1 cellular context compared by ENCODE assay signal in genomic region chr17:3926860-3927627, GRCh38.
TF ChIP-seq lines count a peak whose summit lies in the region.

No MANE protein-coding gene starts in this region.

TF ChIP-seq in HEK293, 187 proteins besides CTCF, POLR2A, EP300 and RAD21 (continued from another document and continues in another):
- TF ChIP-seq, protein P1, sequence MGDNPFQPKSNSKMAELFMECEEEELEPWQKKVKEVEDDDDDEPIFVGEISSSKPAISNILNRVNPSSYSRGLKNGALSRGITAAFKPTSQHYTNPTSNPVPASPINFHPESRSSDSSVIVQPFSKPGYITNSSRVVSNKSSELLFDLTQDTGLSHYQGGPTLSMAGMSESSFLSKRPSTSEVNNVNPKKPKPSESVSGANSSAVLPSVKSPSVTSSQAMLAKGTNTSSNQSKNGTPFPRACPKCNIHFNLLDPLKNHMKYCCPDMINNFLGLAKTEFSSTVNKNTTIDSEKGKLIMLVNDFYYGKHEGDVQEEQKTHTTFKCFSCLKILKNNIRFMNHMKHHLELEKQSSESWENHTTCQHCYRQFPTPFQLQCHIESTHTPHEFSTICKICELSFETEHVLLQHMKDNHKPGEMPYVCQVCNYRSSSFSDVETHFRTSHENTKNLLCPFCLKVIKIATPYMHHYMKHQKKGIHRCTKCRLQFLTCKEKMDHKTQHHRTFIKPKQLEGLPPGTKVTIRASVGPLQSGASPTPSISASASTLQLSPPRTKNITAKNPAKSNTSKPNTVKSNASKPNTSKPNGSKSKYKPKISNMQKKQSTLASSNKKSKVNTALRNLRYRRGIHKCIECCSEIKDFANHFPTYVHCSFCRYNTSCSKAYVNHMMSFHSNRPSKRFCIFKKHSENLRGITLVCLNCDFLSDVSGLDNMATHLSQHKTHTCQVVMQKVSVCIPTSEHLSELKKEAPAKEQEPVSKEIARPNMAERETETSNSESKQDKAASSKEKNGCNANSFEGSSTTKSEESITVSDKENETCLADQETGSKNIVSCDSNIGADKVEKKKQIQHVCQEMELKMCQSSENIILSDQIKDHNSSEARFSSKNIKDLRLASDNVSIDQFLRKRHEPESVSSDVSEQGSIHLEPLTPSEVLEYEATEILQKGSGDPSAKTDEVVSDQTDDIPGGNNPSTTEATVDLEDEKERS (tag by site-specific recombination; IDR thresholded peaks at IDR 0.05) = no peak
- TF ChIP-seq, protein P2, sequence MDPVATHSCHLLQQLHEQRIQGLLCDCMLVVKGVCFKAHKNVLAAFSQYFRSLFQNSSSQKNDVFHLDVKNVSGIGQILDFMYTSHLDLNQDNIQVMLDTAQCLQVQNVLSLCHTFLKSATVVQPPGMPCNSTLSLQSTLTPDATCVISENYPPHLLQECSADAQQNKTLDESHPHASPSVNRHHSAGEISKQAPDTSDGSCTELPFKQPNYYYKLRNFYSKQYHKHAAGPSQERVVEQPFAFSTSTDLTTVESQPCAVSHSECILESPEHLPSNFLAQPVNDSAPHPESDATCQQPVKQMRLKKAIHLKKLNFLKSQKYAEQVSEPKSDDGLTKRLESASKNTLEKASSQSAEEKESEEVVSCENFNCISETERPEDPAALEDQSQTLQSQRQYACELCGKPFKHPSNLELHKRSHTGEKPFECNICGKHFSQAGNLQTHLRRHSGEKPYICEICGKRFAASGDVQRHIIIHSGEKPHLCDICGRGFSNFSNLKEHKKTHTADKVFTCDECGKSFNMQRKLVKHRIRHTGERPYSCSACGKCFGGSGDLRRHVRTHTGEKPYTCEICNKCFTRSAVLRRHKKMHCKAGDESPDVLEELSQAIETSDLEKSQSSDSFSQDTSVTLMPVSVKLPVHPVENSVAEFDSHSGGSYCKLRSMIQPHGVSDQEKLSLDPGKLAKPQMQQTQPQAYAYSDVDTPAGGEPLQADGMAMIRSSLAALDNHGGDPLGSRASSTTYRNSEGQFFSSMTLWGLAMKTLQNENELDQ (tag by site-specific recombination; IDR thresholded peaks at IDR 0.05; ENCODE audit: low read depth) = no peak
- TF ChIP-seq ZNF19 (tag by site-specific recombination; IDR thresholded peaks at IDR 0.05; ENCODE audit: low read depth) (no peak), ZNF510 (tag by site-specific recombination; IDR thresholded peaks at IDR 0.05; ENCODE audit: insufficient replicate concordance) (no peak), ZNF366 (tag by site-specific recombination; conservative IDR thresholded peaks at IDR 0.05) (no peak), ZNF571 (tag by site-specific recombination; IDR thresholded peaks at IDR 0.05) (no peak), SP2 (tag by site-specific recombination; IDR thresholded peaks at IDR 0.05) (peak; percentile 24; the same call in 1 of the 2 replicates), ZNF521 (tag by site-specific recombination; IDR thresholded peaks at IDR 0.05) (no peak), ZNF146 (tag by site-specific recombination; IDR thresholded peaks at IDR 0.05) (no peak), ZNF394 (tag by site-specific recombination; IDR thresholded peaks at IDR 0.05; ENCODE audit: borderline replicate concordance) (no peak), SP7 (tag by site-specific recombination; IDR thresholded peaks at IDR 0.05) (peak; percentile 38; the same call in 1 of the 2 replicates), ZNF341 (tag by site-specific recombination; IDR thresholded peaks at IDR 0.05; ENCODE audit: low read depth) (no peak), SALL2 (tag by site-specific recombination; IDR thresholded peaks at IDR 0.05; ENCODE audit: borderline replicate concordance) (no peak), ZNF544 (tag by site-specific recombination; IDR thresholded peaks at IDR 0.05) (no peak), ZNF174 (tag by site-specific recombination; IDR thresholded peaks at IDR 0.05) (no peak), ZNF132 (tag by site-specific recombination; IDR thresholded peaks at IDR 0.05; ENCODE audit: borderline replicate concordance) (no peak), ZNF140 (tag by site-specific recombination; IDR thresholded peaks at IDR 0.05) (no peak), ZNF548 (tag by site-specific recombination; IDR thresholded peaks at IDR 0.05) (no peak), RBAK (tag by site-specific recombination; IDR thresholded peaks at IDR 0.05) (no peak), ZIC2 (tag by site-specific recombination; IDR thresholded peaks at IDR 0.05) (peak; percentile 20; the same call in 1 of the 2 replicates), GLI4 (tag by site-specific recombination; IDR thresholded peaks at IDR 0.05) (peak; percentile 72; the same call in 1 of the 2 replicates), ZNF335 (tag by site-specific recombination; conservative IDR thresholded peaks at IDR 0.05) (no peak), ZNF596 (tag by site-specific recombination; IDR thresholded peaks at IDR 0.05) (no peak), WT1 (tag by site-specific recombination; IDR thresholded peaks at IDR 0.05) (peak; percentile 67; the same call in 1 of the 2 replicates), ZNF473 (tag by site-specific recombination; IDR thresholded peaks at IDR 0.05) (no peak), ZNF518A (tag by site-specific recombination; conservative IDR thresholded peaks at IDR 0.05; ENCODE audit: low read depth) (no peak), ZNF626 (tag by site-specific recombination; IDR thresholded peaks at IDR 0.05) (no peak), ZFP69B (tag by site-specific recombination; IDR thresholded peaks at IDR 0.05) (no peak), ZNF777 (tag by site-specific recombination; IDR thresholded peaks at IDR 0.05; ENCODE audit: borderline replicate concordance) (no peak), ZNF624 (tag by site-specific recombination; IDR thresholded peaks at IDR 0.05) (no peak), ZNF621 (tag by site-specific recombination; IDR thresholded peaks at IDR 0.05) (no peak), OVOL3 (tag by site-specific recombination; IDR thresholded peaks at IDR 0.05) (no peak), ZNF677 (tag by site-specific recombination; IDR thresholded peaks at IDR 0.05) (no peak), KLF7 (tag by site-specific recombination; IDR thresholded peaks at IDR 0.05; ENCODE audit: borderline replicate concordance) (no peak), BCL11B (tag by site-specific recombination; IDR thresholded peaks at IDR 0.05; ENCODE audit: low read depth) (no peak), ZXDB (tag by site-specific recombination; IDR thresholded peaks at IDR 0.05) (no peak), AEBP2 (tag by site-specific recombination; IDR thresholded peaks at IDR 0.05; ENCODE audit: borderline replicate concordance) (no peak), ZNF18 (tag by site-specific recombination; IDR thresholded peaks at IDR 0.05) (no peak)
- TF ChIP-seq, protein P3, sequence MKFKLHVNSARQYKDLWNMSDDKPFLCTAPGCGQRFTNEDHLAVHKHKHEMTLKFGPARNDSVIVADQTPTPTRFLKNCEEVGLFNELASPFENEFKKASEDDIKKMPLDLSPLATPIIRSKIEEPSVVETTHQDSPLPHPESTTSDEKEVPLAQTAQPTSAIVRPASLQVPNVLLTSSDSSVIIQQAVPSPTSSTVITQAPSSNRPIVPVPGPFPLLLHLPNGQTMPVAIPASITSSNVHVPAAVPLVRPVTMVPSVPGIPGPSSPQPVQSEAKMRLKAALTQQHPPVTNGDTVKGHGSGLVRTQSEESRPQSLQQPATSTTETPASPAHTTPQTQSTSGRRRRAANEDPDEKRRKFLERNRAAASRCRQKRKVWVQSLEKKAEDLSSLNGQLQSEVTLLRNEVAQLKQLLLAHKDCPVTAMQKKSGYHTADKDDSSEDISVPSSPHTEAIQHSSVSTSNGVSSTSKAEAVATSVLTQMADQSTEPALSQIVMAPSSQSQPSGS (tag by site-specific recombination; IDR thresholded peaks at IDR 0.05; ENCODE audit: low read depth) = no peak
- TF ChIP-seq, protein P4, sequence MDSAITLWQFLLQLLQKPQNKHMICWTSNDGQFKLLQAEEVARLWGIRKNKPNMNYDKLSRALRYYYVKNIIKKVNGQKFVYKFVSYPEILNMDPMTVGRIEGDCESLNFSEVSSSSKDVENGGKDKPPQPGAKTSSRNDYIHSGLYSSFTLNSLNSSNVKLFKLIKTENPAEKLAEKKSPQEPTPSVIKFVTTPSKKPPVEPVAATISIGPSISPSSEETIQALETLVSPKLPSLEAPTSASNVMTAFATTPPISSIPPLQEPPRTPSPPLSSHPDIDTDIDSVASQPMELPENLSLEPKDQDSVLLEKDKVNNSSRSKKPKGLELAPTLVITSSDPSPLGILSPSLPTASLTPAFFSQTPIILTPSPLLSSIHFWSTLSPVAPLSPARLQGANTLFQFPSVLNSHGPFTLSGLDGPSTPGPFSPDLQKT (IDR thresholded peaks at IDR 0.05; ENCODE audit: borderline replicate concordance, low read depth, low read length) = no peak
- TF ChIP-seq, protein P5, sequence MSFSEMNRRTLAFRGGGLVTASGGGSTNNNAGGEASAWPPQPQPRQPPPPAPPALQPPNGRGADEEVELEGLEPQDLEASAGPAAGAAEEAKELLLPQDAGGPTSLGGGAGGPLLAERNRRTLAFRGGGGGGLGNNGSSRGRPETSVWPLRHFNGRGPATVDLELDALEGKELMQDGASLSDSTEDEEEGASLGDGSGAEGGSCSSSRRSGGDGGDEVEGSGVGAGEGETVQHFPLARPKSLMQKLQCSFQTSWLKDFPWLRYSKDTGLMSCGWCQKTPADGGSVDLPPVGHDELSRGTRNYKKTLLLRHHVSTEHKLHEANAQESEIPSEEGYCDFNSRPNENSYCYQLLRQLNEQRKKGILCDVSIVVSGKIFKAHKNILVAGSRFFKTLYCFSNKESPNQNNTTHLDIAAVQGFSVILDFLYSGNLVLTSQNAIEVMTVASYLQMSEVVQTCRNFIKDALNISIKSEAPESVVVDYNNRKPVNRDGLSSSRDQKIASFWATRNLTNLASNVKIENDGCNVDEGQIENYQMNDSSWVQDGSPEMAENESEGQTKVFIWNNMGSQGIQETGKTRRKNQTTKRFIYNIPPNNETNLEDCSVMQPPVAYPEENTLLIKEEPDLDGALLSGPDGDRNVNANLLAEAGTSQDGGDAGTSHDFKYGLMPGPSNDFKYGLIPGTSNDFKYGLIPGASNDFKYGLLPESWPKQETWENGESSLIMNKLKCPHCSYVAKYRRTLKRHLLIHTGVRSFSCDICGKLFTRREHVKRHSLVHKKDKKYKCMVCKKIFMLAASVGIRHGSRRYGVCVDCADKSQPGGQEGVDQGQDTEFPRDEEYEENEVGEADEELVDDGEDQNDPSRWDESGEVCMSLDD (tag by site-specific recombination; IDR thresholded peaks at IDR 0.05) = no peak
- TF ChIP-seq, protein P6, sequence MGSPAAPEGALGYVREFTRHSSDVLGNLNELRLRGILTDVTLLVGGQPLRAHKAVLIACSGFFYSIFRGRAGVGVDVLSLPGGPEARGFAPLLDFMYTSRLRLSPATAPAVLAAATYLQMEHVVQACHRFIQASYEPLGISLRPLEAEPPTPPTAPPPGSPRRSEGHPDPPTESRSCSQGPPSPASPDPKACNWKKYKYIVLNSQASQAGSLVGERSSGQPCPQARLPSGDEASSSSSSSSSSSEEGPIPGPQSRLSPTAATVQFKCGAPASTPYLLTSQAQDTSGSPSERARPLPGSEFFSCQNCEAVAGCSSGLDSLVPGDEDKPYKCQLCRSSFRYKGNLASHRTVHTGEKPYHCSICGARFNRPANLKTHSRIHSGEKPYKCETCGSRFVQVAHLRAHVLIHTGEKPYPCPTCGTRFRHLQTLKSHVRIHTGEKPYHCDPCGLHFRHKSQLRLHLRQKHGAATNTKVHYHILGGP (tag by site-specific recombination; IDR thresholded peaks at IDR 0.05) = no peak
